In the genomic region with DNA sequence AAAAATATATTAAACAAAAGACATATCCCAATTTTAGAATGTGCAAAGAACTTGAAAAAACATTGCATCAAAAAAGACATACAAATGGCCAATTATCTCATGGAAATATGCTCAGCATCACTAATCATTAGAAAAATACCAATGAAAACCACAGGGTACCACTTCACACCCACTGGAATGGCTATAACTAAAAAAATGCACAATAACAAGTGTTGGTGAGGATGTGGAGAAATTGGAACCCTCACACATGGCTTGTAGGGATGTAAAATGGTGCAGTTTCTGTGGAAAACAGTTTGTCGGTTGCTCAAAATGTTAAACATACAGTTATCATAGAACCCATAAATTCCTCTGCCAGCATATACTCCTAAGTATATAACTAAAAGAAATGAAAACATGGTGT, we compare ENCODE assay signal across 11 cellular contexts. TPM values are rescaled to one million over a fixed set of nuclear protein-coding genes. Genes with fewer than 3 reads are reported as not detected.
A peak's percentile ranks its signal among the peaks of the same experiment; 100 is the strongest.
DNase-seq lines count a peak whose midpoint lies in the region; ATAC-seq and TF ChIP-seq lines count a peak whose summit lies in the region.
"Had no signal": no experiment of that assay in that cellular context is flagged by ENCODE, and none has a peak within 500 bp of the region (broad histone marks: within the 10 kb centered on the region; RNA-seq: fewer than 3 reads in every experiment).

No MANE protein-coding gene starts in this region.

- H3F3A ChIP-seq in OCI-LY1 (ENCODE audit: insufficient read depth, low read length): no peaks in the 10 kb centered on the region

- H3K27ac ChIP-seq in C4-2B (peak overlapping the region; percentile 93), OCI-LY1 (ENCODE audit: low read depth, low read length, poor library complexity, severe bottlenecking) (no peak overlapping the region)

- H3K79me2 ChIP-seq in OCI-LY1 (ENCODE audit: insufficient read depth, low read length): peaks cover 4% of the 10 kb centered on the region; the same call in 1 of the 2 replicates

- H3K36me3 Mint-ChIP-seq in central memory CD8-positive, alpha-beta T cell (ENCODE audit: insufficient read depth): peaks cover 21% of the 10 kb centered on the region
- H3K36me3 Mint-ChIP-seq in neural crest cell (ENCODE audit: low read depth): peaks cover 2% of the 10 kb centered on the region

- H3K27ac Mint-ChIP-seq in central memory CD8-positive, alpha-beta T cell (ENCODE audit: low read depth): no peak overlapping the region
- H3K27ac Mint-ChIP-seq in neural crest cell (ENCODE audit: unreplicated experiment): no peak overlapping the region

- H3K36me3 ChIP-seq in OCI-LY1 (ENCODE audit: insufficient read depth, low read length): peaks cover 17% of the 10 kb centered on the region

- H4K20me1 ChIP-seq in OCI-LY1 (ENCODE audit: insufficient read depth, low read length): no peaks in the 10 kb centered on the region

- H3K9me3 ChIP-seq in OCI-LY1 (ENCODE audit: low read length): no peaks in the 10 kb centered on the region
- H3K9me3 ChIP-seq: right atrium auricular region had no signal

- H3K9me3 Mint-ChIP-seq in central memory CD8-positive, alpha-beta T cell: no peaks in the 10 kb centered on the region
- no peaks in the 10 kb centered on the region for H3K9me3 Mint-ChIP-seq in neural crest cell

- H3K9ac ChIP-seq in OCI-LY1 (ENCODE audit: low read length): no peak overlapping the region

- H3K4me2 ChIP-seq in OCI-LY1 (ENCODE audit: low read length): no peak overlapping the region; the same call in 1 of the 2 replicates

- no peaks in the 10 kb centered on the region for H3K9me2 ChIP-seq in OCI-LY1 (ENCODE audit: low read depth, low read length)

- peaks cover 26% of the 10 kb centered on the region for H3K4me1 Mint-ChIP-seq in central memory CD8-positive, alpha-beta T cell
- H3K4me1 Mint-ChIP-seq in neural crest cell: peaks cover 19% of the 10 kb centered on the region

- peaks cover 20% of the 10 kb centered on the region for H3K4me1 ChIP-seq in OCI-LY1 (ENCODE audit: insufficient read depth, low read length, severe bottlenecking)

- no peaks in the 10 kb centered on the region for H3K27me3 Mint-ChIP-seq in central memory CD8-positive, alpha-beta T cell
- peaks cover 12% of the 10 kb centered on the region for H3K27me3 Mint-ChIP-seq in neural crest cell (ENCODE audit: low read depth)

- no peak for ATAC-seq in central memory CD8-positive, alpha-beta T cell (replicated peaks; ENCODE audit: extremely low read depth, poor library complexity, severe bottlenecking)
- ATAC-seq in HG03469 (IDR thresholded peaks at IDR 0.05; ENCODE audit: unreplicated experiment) (no peak), HG02610 (IDR thresholded peaks at IDR 0.05; ENCODE audit: unreplicated experiment) (no peak), HG02571 (IDR thresholded peaks at IDR 0.05; ENCODE audit: unreplicated experiment) (no peak)

- no peak overlapping the region for H3K4me3 ChIP-seq in OCI-LY1 (ENCODE audit: low read depth, low read length, poor library complexity, severe bottlenecking)

- H3K4me3 Mint-ChIP-seq in central memory CD8-positive, alpha-beta T cell: peak overlapping the region; percentile 99
- peak overlapping the region; percentile 100 for H3K4me3 Mint-ChIP-seq in neural crest cell

- H2AFZ ChIP-seq in OCI-LY1 (ENCODE audit: low read length): peak overlapping the region; percentile 89

- H3K27me3 ChIP-seq in OCI-LY1 (ENCODE audit: insufficient read depth, low read length): no peaks in the 10 kb centered on the region
- H3K27me3 ChIP-seq: brain microvascular endothelial cell, right atrium auricular region had no signal

- no peak for DNase-seq in central memory CD8-positive, alpha-beta T cell (ENCODE audit: low spot score in 2 of 2)
- DNase-seq in neural crest cell (ENCODE audit: low read depth, low spot score) (no peak), NOMO-1 treated with dmso at 0.1 percent for 144 hours (lab: John Stamatoyannopoulos, UW; ENCODE audit: unreplicated experiment) (no peak)

- no peak for TF ChIP-seq CTCF in C4-2B (conservative IDR thresholded peaks at IDR 0.05)
- TF ChIP-seq CTCF in OCI-LY1 (IDR thresholded peaks at IDR 0.05; ENCODE audit: low read length): no peak
- TF ChIP-seq CTCF in neural crest cell (conservative IDR thresholded peaks at IDR 0.05): no peak

RNA-seq across cellular contexts. Expression of gene PSMB6, which starts 0.8 kb away (rescaled TPM):
- 174 and 181 TPM in 2 replicates for total RNA-seq in neural crest cell

RNA-seq across cellular contexts. Expression of gene GLTPD2, which starts 6.4 kb away (rescaled TPM):
- not detected in 2 replicates for total RNA-seq in neural crest cell
- total RNA-seq: right atrium auricular region, SK-MEL-5 had no signal

RNA-seq across cellular contexts. Expression of gene VMO1, which starts 9.0 kb away (rescaled TPM):
- 1.0 and 1.6 TPM in 2 replicates for total RNA-seq in neural crest cell
- total RNA-seq: SK-MEL-5 had no signal

RNA-seq across cellular contexts. Expression of gene PLD2, which starts 11.8 kb away (rescaled TPM):
- total RNA-seq in neural crest cell: 54.8 and 63.9 TPM in 2 replicates
